8 cellular contexts compared by ENCODE assay signal in the genomic region with DNA sequence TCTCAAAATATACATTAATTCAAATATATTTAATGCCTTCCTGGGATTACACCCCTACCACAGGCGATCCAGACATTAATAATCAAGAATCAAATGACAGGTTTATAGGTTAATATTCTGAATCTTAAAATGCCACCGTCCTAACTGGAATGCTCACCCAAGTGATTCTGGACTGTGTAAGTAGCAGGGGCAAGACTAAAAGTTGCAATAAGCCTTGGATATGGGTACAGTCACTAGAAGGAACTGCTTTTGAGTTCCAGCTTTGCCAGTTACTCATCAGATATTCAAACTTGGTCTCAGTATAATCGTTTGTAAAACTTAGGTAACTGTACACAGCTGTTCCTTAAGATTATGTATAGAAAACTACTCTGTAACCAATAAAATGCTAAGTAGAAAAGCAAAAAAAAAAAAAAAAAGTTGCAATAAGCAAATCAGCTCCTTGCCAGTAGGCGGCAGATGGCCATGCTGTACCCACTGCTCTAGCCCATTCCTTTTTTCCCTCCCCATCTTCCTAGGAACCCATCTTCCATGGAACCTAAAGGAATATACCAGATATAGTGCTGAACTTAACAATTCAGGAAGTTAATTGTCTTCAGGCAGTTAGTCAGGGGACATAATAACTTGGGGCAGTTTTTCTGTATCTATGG. TPM values are rescaled to one million over a fixed set of nuclear protein-coding genes. Genes with fewer than 3 reads are reported as not detected.
DNase-seq lines count a peak whose midpoint lies in the region; ATAC-seq and TF ChIP-seq lines count a peak whose summit lies in the region.

No MANE protein-coding gene starts in this region.

- H3K9me3 ChIP-seq in sigmoid colon: no peaks in the 10 kb centered on the region

- 77 to 83% methylated on average over 4 of the region's 4 CpGs for WGBS in sigmoid colon, 2 donors

- no peak for TF ChIP-seq EP300 in sigmoid colon (IDR thresholded peaks at IDR 0.05)

- no peak for TF ChIP-seq POLR2A in sigmoid colon (IDR thresholded peaks at IDR 0.05)

- H3K27ac Mint-ChIP-seq in CD14-positive monocyte: peak overlapping the region in 6 of 7 donors; percentile 8 to 80 (median 54)

- DNase-seq in CD14-positive monocyte (ENCODE audit: low spot score): no peak
- peak; percentile 29 for DNase-seq in H4 (ENCODE audit: low spot score)
- DNase-seq in RPMI7951 (ENCODE audit: low read depth): peak; percentile 20
- no peak for DNase-seq in fibroblast of pulmonary artery (ENCODE audit: low read depth)
- no peak for DNase-seq in sigmoid colon
- no peak for DNase-seq in globus pallidus (ENCODE audit: low spot score)

- no peaks in the 10 kb centered on the region for H3K9me3 Mint-ChIP-seq in CD14-positive monocyte

- no peaks in the 10 kb centered on the region for H3K27me3 ChIP-seq in sigmoid colon

- H3K4me1 ChIP-seq in sigmoid colon: peaks cover 0 to 22% (median 4%) of the 10 kb centered on the region in 4 donors

- H3K4me3 ChIP-seq in fibroblast of pulmonary artery (replicated peaks; ENCODE audit: low read depth, low read length) (no peak overlapping the region), sigmoid colon (no peak overlapping the region)

- H3K36me3 Mint-ChIP-seq in CD14-positive monocyte: peaks cover 15 to 24% of the 10 kb centered on the region in 2 donors

- ATAC-seq in GM19324 (IDR thresholded peaks at IDR 0.05; ENCODE audit: low FRiP score, unreplicated experiment): no peak
- ATAC-seq in HG03565 (IDR thresholded peaks at IDR 0.05; ENCODE audit: unreplicated experiment): no peak

- H3K36me3 ChIP-seq in sigmoid colon: peaks cover 0 to 11% (median 0%) of the 10 kb centered on the region in 4 donors

- H3K4me3 Mint-ChIP-seq in CD14-positive monocyte: no peak overlapping the region

- TF ChIP-seq CTCF in CD14-positive monocyte (IDR thresholded peaks at IDR 0.05) (peak; percentile 40), fibroblast of pulmonary artery (IDR thresholded peaks at IDR 0.05; ENCODE audit: low read length, missing control alignments) (peak; percentile 32), sigmoid colon (IDR thresholded peaks at IDR 0.05) (no peak)

- intact Hi-C loops in CD14-positive monocyte (cut with micrococcal nuclease): no loop called here
- intact Hi-C loops in sigmoid colon (cut with DNase I): no loop called here

- peaks cover 11% of the 10 kb centered on the region for H3K4me1 Mint-ChIP-seq in CD14-positive monocyte

- no peak overlapping the region for H3K27ac ChIP-seq in sigmoid colon

- peaks cover 0 to 1% (median 0%) of the 10 kb centered on the region in 3 donors for H3K27me3 Mint-ChIP-seq in CD14-positive monocyte (ENCODE audit: low read depth in 3 of 3)

RNA-seq across cellular contexts. Expression of gene RO60, which starts 10.5 kb away (rescaled TPM):
- 10 to 100 TPM; 58.1 to 67.9 TPM for polyA plus RNA-seq in CD14-positive monocyte
- total RNA-seq in H4 (2014; rRNA removed; shearing (Covaris generic)): 31.8 and 49.5 TPM in 2 replicates
- total RNA-seq in RPMI7951 (2014; rRNA removed; shearing (Covaris generic)): 141 and 145 TPM in 2 replicates
- 100 to 1,000 TPM in 3 of 4 donors, 10 to 100 TPM in 1; 94.6 to 128 (median 111) TPM for total RNA-seq in sigmoid colon
- 10 to 100 TPM in 2 of 3 donors, 1 to 10 TPM in 1; 8.7 to 12.6 (median 11.6) TPM for polyA plus RNA-seq in sigmoid colon

RNA-seq across cellular contexts. Expression of gene UCHL5, which starts 10.7 kb away (rescaled TPM):
- polyA plus RNA-seq in CD14-positive monocyte: 10 to 100 TPM; 29.6 to 43.0 TPM
- 14.1 and 25.6 TPM in 2 replicates for total RNA-seq in H4 (2014; rRNA removed; shearing (Covaris generic))
- total RNA-seq in RPMI7951 (2014; rRNA removed; shearing (Covaris generic)): 28.5 and 30.9 TPM in 2 replicates
- total RNA-seq in sigmoid colon: 10 to 100 TPM; 24.6 to 47.6 (median 36.8) TPM
- polyA plus RNA-seq in sigmoid colon: 10 to 100 TPM; 19.9 to 22.2 (median 21.0) TPM

RNA-seq across cellular contexts. Expression of gene GLRX2, which starts 35.3 kb away (rescaled TPM):
- polyA plus RNA-seq in CD14-positive monocyte (10 to 100 TPM; 15.2 to 16.1 TPM), sigmoid colon (10 to 100 TPM; 13.8 to 23.4 (median 17.6) TPM)
- 26.7 and 41.3 TPM in 2 replicates for total RNA-seq in H4 (2014; rRNA removed; shearing (Covaris generic))
- total RNA-seq in RPMI7951 (2014; rRNA removed; shearing (Covaris generic)): 21.6 and 27.8 TPM in 2 replicates
- 1 to 10 TPM; 4.2 to 9.2 (median 7.1) TPM for total RNA-seq in sigmoid colon

RNA-seq across cellular contexts. Expression of gene CDC73, which starts 52.0 kb away (rescaled TPM):
- 10 to 100 TPM; 57.2 to 60.3 TPM for polyA plus RNA-seq in CD14-positive monocyte
- total RNA-seq in H4 (2014; rRNA removed; shearing (Covaris generic)): 11.3 and 16.6 TPM in 2 replicates
- total RNA-seq in RPMI7951 (2014; rRNA removed; shearing (Covaris generic)): 15.0 and 18.9 TPM in 2 replicates
- total RNA-seq in sigmoid colon: 10 to 100 TPM; 45.7 to 72.4 (median 52.2) TPM
- 10 to 100 TPM; 13.2 to 17.8 (median 14.8) TPM for polyA plus RNA-seq in sigmoid colon

Comparison
In these comparisons a context has a peak if more than half of its experiments do, and no peak if none do; other contexts are left out.
1. DNase-seq: peak in H4 (single experiment) and RPMI7951 (single experiment); none in CD14-positive monocyte (single experiment), fibroblast of pulmonary artery (single experiment), sigmoid colon (single experiment) and globus pallidus (single experiment).
2. CTCF ChIP-seq: peak in CD14-positive monocyte (single experiment) and fibroblast of pulmonary artery (single experiment); none in sigmoid colon (0 of 4).